Comparison of ENCODE assay signal across 1 cellular context in the genomic region with DNA sequence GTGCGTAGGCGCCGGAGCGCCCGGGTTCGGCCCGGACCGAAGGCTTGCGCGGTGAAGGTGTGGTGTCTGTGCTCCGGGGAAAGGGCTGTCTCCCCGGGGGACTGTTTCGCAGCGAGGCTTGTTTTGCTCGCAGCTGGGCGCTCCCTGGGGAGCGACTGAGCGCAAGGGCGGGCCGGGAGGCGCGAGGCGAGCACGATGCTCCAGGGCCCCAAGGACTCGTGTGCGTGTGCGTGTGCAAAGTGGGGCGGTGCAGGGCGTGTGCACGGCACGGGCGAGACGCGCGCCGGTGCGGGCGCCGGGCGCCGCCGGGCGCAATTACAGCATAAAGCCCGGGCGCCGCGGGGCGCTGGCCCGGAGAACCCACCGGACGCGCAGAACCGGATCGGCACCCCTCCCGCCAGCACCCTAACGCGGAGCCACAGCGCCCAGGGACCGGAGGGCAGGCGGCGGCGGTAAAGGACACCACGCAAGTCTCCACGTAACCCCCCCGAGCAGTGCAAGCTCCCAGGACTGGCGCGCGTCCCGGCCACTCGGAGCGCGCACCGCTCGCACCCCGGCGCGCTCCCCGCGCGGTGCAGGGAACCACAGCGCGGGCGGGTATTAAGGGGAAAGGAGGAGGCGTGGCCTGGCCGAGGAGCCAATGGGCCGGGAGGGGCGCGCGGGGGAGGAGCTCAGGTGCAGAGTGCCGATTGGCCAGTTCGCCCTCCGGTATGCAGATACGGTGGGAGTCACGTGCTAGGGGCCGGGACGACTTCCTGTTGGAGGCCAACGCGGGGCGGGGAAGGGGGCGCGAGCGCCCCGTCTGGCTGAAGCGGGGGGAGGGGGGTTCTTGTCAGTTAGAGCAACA.
TF ChIP-seq lines count a peak whose summit lies in the region.

A gene with protein sequence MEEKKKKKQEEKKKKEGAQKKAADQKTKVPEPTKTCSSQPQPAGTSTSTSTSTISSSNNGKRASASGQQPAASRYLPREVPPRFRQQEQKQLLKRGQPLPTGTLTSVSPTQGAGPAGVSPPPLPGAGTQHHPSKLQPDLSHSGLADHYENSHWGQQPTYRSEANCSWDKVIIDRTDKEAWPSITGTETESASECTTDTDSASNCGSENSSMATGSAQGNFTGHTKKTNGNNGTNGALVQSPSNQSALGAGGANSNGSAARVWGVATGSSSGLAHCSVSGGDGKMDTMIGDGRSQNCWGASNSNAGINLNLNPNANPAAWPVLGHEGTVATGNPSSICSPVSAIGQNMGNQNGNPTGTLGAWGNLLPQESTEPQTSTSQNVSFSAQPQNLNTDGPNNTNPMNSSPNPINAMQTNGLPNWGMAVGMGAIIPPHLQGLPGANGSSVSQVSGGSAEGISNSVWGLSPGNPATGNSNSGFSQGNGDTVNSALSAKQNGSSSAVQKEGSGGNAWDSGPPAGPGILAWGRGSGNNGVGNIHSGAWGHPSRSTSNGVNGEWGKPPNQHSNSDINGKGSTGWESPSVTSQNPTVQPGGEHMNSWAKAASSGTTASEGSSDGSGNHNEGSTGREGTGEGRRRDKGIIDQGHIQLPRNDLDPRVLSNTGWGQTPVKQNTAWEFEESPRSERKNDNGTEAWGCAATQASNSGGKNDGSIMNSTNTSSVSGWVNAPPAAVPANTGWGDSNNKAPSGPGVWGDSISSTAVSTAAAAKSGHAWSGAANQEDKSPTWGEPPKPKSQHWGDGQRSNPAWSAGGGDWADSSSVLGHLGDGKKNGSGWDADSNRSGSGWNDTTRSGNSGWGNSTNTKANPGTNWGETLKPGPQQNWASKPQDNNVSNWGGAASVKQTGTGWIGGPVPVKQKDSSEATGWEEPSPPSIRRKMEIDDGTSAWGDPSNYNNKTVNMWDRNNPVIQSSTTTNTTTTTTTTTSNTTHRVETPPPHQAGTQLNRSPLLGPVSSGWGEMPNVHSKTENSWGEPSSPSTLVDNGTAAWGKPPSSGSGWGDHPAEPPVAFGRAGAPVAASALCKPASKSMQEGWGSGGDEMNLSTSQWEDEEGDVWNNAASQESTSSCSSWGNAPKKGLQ (N-terminal part only) (plus strand): TSS at position 835 of the 847 bp plus-strand sequence. CDS start 45,504 bp downstream, outside the sequence.

TF ChIP-seq in GM12878, 131 proteins besides CTCF, POLR2A, EP300 and RAD21 (continued from another document):
- TF ChIP-seq PAX5 (IDR thresholded peaks at IDR 0.05; ENCODE audit: borderline replicate concordance, low read depth, low read length) (peak; percentile 71), ESRRA (IDR thresholded peaks at IDR 0.05; ENCODE audit: low read length) (no peak), PAX8 (IDR thresholded peaks at IDR 0.05) (no peak), RFX5 (IDR thresholded peaks at IDR 0.05; ENCODE audit: low read depth, low read length) (peak; percentile 62; the same call in 1 of the 2 replicates), IKZF2 (IDR thresholded peaks at IDR 0.05) (0 out of 4 replicates have a peak, but pooled peaks of 1 of the 2 experiments have one; percentile 66), POLR2AphosphoS5 (IDR thresholded peaks at IDR 0.05; ENCODE audit: low read length) (peak; percentile 99), IRF4 (IDR thresholded peaks at IDR 0.05; ENCODE audit: low read depth, low read length) (0 out of 2 replicates have a peak, but pooled peaks have one; percentile 44), HDAC6 (IDR thresholded peaks at IDR 0.05; ENCODE audit: unreplicated experiment) (peak; percentile 91), STAT1 (conservative IDR thresholded peaks at IDR 0.05) (0 out of 2 replicates have a peak, but pooled peaks have one; percentile 38), SUPT20H (IDR thresholded peaks at IDR 0.05; ENCODE audit: borderline replicate concordance, control insufficient read depth, low read depth, low read length) (no peak), SMC3 (IDR thresholded peaks at IDR 0.05; ENCODE audit: borderline replicate concordance, low read length) (no peak), RCOR1 (conservative IDR thresholded peaks at IDR 0.05; ENCODE audit: low read depth, low read length) (no peak), SRF (IDR thresholded peaks at IDR 0.05; ENCODE audit: low read depth in 2 of 2, low read length in 2 of 2) (no peak), RBBP5 (conservative IDR thresholded peaks at IDR 0.05) (no peak), CHD1 (IDR thresholded peaks at IDR 0.05; ENCODE audit: low read depth, low read length) (0 out of 2 replicates have a peak, but pooled peaks have one; percentile 55), SIX5 (IDR thresholded peaks at IDR 0.05; ENCODE audit: low read depth, low read length, severe bottlenecking) (no peak), RAD51 (IDR thresholded peaks at IDR 0.05) (peak; percentile 92), NFIC (IDR thresholded peaks at IDR 0.05; ENCODE audit: low read depth, low read length) (no peak), ZZZ3 (IDR thresholded peaks at IDR 0.05; ENCODE audit: control insufficient read depth, insufficient read length, low read depth) (no peak), TBL1XR1 (IDR thresholded peaks at IDR 0.05; ENCODE audit: low read depth, low read length) (0 out of 2 replicates have a peak, but pooled peaks have one; percentile 18), CEBPB (IDR thresholded peaks at IDR 0.05; ENCODE audit: borderline replicate concordance in 1 of 2, low read depth in 2 of 2, low read length in 2 of 2) (no peak), BACH1 (IDR thresholded peaks at IDR 0.05; ENCODE audit: borderline replicate concordance) (peak; percentile 96), CBFB (IDR thresholded peaks at IDR 0.05; ENCODE audit: low read depth) (peak; percentile 78; the same call in 1 of the 2 replicates), SUZ12 (IDR thresholded peaks at IDR 0.05; ENCODE audit: unreplicated experiment) (no peak), RB1 (IDR thresholded peaks at IDR 0.05; ENCODE audit: borderline replicate concordance) (peak; percentile 86; the same call in 1 of the 2 replicates), KLF5 (IDR thresholded peaks at IDR 0.05; ENCODE audit: partially characterized antibody) (peak; percentile 79), NBN (IDR thresholded peaks at IDR 0.05) (no peak; the same call in 1 of the 2 replicates), GABPA (IDR thresholded peaks at IDR 0.05; ENCODE audit: low read depth) (0 out of 2 replicates have a peak, but pooled peaks have one; percentile 15), PML (IDR thresholded peaks at IDR 0.05; ENCODE audit: low read length) (peak; percentile 89; the same call in 1 of the 2 replicates)
- TF ChIP-seq, protein P1, sequence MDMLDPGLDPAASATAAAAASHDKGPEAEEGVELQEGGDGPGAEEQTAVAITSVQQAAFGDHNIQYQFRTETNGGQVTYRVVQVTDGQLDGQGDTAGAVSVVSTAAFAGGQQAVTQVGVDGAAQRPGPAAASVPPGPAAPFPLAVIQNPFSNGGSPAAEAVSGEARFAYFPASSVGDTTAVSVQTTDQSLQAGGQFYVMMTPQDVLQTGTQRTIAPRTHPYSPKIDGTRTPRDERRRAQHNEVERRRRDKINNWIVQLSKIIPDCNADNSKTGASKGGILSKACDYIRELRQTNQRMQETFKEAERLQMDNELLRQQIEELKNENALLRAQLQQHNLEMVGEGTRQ (IDR thresholded peaks at IDR 0.05; ENCODE audit: borderline replicate concordance, low read depth, low read length): peak; percentile 64
- TF ChIP-seq, protein P2, sequence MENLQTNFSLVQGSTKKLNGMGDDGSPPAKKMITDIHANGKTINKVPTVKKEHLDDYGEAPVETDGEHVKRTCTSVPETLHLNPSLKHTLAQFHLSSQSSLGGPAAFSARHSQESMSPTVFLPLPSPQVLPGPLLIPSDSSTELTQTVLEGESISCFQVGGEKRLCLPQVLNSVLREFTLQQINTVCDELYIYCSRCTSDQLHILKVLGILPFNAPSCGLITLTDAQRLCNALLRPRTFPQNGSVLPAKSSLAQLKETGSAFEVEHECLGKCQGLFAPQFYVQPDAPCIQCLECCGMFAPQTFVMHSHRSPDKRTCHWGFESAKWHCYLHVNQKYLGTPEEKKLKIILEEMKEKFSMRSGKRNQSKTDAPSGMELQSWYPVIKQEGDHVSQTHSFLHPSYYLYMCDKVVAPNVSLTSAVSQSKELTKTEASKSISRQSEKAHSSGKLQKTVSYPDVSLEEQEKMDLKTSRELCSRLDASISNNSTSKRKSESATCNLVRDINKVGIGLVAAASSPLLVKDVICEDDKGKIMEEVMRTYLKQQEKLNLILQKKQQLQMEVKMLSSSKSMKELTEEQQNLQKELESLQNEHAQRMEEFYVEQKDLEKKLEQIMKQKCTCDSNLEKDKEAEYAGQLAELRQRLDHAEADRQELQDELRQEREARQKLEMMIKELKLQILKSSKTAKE (IDR thresholded peaks at IDR 0.05; ENCODE audit: low read depth, poor library complexity, severe bottlenecking): no peak
- TF ChIP-seq, protein P3, sequence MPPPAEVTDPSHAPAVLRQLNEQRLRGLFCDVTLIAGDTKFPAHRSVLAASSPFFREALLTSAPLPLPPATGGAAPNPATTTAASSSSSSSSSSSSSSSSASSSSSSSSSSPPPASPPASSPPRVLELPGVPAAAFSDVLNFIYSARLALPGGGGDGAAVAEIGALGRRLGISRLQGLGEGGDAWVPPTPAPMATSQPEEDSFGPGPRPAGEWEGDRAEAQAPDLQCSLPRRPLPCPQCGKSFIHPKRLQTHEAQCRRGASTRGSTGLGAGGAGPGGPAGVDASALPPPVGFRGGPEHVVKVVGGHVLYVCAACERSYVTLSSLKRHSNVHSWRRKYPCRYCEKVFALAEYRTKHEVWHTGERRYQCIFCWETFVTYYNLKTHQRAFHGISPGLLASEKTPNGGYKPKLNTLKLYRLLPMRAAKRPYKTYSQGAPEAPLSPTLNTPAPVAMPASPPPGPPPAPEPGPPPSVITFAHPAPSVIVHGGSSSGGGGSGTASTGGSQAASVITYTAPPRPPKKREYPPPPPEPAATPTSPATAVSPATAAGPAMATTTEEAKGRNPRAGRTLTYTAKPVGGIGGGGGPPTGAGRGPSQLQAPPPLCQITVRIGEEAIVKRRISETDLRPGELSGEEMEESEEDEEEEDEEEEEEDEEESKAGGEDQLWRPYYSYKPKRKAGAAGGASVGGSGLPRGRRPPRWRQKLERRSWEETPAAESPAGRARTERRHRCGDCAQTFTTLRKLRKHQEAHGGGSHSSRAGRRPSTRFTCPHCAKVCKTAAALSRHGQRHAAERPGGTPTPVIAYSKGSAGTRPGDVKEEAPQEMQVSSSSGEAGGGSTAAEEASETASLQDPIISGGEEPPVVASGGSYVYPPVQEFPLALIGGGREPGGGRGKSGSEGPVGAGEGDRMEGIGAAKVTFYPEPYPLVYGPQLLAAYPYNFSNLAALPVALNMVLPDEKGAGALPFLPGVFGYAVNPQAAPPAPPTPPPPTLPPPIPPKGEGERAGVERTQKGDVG (CRISPR knock-in tag; IDR thresholded peaks at IDR 0.05): no peak; the same call in 1 of the 2 replicates
- TF ChIP-seq, protein P4, sequence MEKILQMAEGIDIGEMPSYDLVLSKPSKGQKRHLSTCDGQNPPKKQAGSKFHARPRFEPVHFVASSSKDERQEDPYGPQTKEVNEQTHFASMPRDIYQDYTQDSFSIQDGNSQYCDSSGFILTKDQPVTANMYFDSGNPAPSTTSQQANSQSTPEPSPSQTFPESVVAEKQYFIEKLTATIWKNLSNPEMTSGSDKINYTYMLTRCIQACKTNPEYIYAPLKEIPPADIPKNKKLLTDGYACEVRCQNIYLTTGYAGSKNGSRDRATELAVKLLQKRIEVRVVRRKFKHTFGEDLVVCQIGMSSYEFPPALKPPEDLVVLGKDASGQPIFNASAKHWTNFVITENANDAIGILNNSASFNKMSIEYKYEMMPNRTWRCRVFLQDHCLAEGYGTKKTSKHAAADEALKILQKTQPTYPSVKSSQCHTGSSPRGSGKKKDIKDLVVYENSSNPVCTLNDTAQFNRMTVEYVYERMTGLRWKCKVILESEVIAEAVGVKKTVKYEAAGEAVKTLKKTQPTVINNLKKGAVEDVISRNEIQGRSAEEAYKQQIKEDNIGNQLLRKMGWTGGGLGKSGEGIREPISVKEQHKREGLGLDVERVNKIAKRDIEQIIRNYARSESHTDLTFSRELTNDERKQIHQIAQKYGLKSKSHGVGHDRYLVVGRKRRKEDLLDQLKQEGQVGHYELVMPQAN (conservative IDR thresholded peaks at IDR 0.05): peak; percentile 93
- TF ChIP-seq, protein P5, sequence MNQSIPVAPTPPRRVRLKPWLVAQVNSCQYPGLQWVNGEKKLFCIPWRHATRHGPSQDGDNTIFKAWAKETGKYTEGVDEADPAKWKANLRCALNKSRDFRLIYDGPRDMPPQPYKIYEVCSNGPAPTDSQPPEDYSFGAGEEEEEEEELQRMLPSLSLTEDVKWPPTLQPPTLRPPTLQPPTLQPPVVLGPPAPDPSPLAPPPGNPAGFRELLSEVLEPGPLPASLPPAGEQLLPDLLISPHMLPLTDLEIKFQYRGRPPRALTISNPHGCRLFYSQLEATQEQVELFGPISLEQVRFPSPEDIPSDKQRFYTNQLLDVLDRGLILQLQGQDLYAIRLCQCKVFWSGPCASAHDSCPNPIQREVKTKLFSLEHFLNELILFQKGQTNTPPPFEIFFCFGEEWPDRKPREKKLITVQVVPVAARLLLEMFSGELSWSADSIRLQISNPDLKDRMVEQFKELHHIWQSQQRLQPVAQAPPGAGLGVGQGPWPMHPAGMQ (IDR thresholded peaks at IDR 0.05; ENCODE audit: borderline replicate concordance): no peak
TF ChIP-seq in GM12878: peak in this region for 54.
